ENCODE assay signal across 14 cellular contexts in the genomic region with DNA sequence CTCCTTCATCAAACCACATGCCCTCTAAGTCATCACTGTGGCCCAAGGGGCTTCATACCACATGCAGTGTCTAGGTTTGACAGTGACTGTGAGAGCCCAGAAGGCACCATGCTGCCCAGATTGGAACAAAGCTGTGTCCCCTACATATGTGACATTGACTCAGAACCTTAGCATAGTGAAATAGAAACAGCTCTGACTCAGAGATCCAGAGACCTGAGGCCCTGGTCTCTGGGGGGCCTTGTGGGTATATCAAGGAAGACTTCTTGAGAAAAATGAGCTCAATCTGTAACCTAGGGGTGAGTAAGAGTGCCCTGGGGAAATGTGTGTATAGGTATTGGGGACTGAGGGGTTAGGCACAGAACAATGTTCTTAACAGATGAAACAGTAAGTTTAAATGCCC. TPM values are rescaled to one million over a fixed set of nuclear protein-coding genes. Genes with fewer than 3 reads are reported as not detected.
A peak's percentile ranks its signal among the peaks of the same experiment; 100 is the strongest.
DNase-seq lines count a peak whose midpoint lies in the region; ATAC-seq and TF ChIP-seq lines count a peak whose summit lies in the region.
"Had no signal": no experiment of that assay in that cellular context is flagged by ENCODE, and none has a peak within 500 bp of the region (broad histone marks: within the 10 kb centered on the region; RNA-seq: fewer than 3 reads in every experiment).

No MANE protein-coding gene starts in this region.

- no peak overlapping the region for H3K14ac ChIP-seq in H9 (ENCODE audit: insufficient read depth, low read length)

- ATAC-seq in GM19023 (IDR thresholded peaks at IDR 0.05; ENCODE audit: unreplicated experiment) (peak; percentile 82), HG02798 (IDR thresholded peaks at IDR 0.05; ENCODE audit: poor library complexity, unreplicated experiment) (peak; percentile 83), HG03558 (IDR thresholded peaks at IDR 0.05; ENCODE audit: extremely low read depth, unreplicated experiment) (peak; percentile 94), mucosa of descending colon (no peak)

- no peak overlapping the region for H3K4me3 ChIP-seq in GM12865 (ENCODE audit: low read depth, low read length)
- H3K4me3 ChIP-seq in mucosa of descending colon = no peak overlapping the region
- H3K4me3 ChIP-seq: GM23248, Peyer's patch had no signal

- H3K4me1 ChIP-seq in mucosa of descending colon (ENCODE audit: low read depth) (no peaks in the 10 kb centered on the region), H9 (ENCODE audit: insufficient read depth, low read length) (peaks cover 9% of the 10 kb centered on the region; the same call in 1 of the 2 replicates)
- H3K4me1 ChIP-seq: Peyer's patch had no signal

- H2BK120ac ChIP-seq in H9 (ENCODE audit: low read depth, low read length, poor library complexity, severe bottlenecking) = no peak overlapping the region

- no peak overlapping the region for H3K4ac ChIP-seq in H9 (ENCODE audit: low read depth, low read length)

- H3T11ph ChIP-seq in H9 (ENCODE audit: low read length) = no peak overlapping the region

- no peak overlapping the region for H3K27ac Mint-ChIP-seq in H9
- H3K27ac Mint-ChIP-seq: CD14-positive monocyte had no signal

- no peaks in the 10 kb centered on the region for H3K79me2 ChIP-seq in H9 (ENCODE audit: insufficient read depth, low read length)

- H2AFZ ChIP-seq in H9 (ENCODE audit: low read length) = no peak overlapping the region
- H2AFZ ChIP-seq: GM23248 had no signal

- no peak overlapping the region for H3K18ac ChIP-seq in H9 (ENCODE audit: insufficient read length, low read depth, low read length)

- no peak overlapping the region for H2AK5ac ChIP-seq in H9 (ENCODE audit: insufficient read length, low read length)

- no peak overlapping the region for H3K9ac ChIP-seq in H9 (ENCODE audit: extremely low read depth, insufficient read length, low read length)
- H3K9ac ChIP-seq: GM23248 had no signal

- no peak overlapping the region for H4K8ac ChIP-seq in H9 (replicated peaks; ENCODE audit: insufficient read length, low read depth, low read length)

- intact Hi-C loops in mucosa of descending colon (cut with DNase I, micrococcal nuclease) = no loop called here

- peaks cover 23 to 32% of the 10 kb centered on the region in 2 experiments for H3K4me1 Mint-ChIP-seq in H9
- H3K4me1 Mint-ChIP-seq: CD14-positive monocyte; central memory CD8-positive, alpha-beta T cell had no signal

- H3K23ac ChIP-seq in H9 (ENCODE audit: insufficient read length, low read depth, low read length) = no peak overlapping the region

- no peak overlapping the region for H4K91ac ChIP-seq in H9 (ENCODE audit: insufficient read length, low read depth, low read length)

- H3K79me1 ChIP-seq in H9 (ENCODE audit: insufficient read depth, low read depth, low read length, poor library complexity, severe bottlenecking) = no peaks in the 10 kb centered on the region

- no peak overlapping the region for H2BK20ac ChIP-seq in H9 (ENCODE audit: low read depth, low read length, poor library complexity, severe bottlenecking)

- no peak overlapping the region for H2BK15ac ChIP-seq in H9 (ENCODE audit: low read depth, low read length)

- peaks cover 3% of the 10 kb centered on the region; the same call in 1 of the 2 replicates for H3K27me3 Mint-ChIP-seq in H9 (ENCODE audit: low read depth)

- H3K36me3 Mint-ChIP-seq in H9 (ENCODE audit: insufficient read depth in 1 of 3, low read depth in 3 of 3) = peaks cover 13 to 20% (median 18%) of the 10 kb centered on the region in 3 experiments
- H3K36me3 Mint-ChIP-seq: CD14-positive monocyte had no signal

- no peak overlapping the region for H3K4me3 Mint-ChIP-seq in H9
- H3K4me3 Mint-ChIP-seq: central memory CD8-positive, alpha-beta T cell had no signal

- H3K9me3 ChIP-seq in mucosa of descending colon (peaks cover 8% of the 10 kb centered on the region), H9 (ENCODE audit: control insufficient read depth, low read depth, low read length) (peaks cover 10% of the 10 kb centered on the region)

- no peak overlapping the region for H2BK12ac ChIP-seq in H9 (ENCODE audit: insufficient read length, low read depth, low read length)

- peaks cover 17 to 33% of the 10 kb centered on the region in 2 experiments for H3K9me3 Mint-ChIP-seq in H9

- H3K27me3 ChIP-seq in H9 (ENCODE audit: insufficient read depth, low read length) = no peaks in the 10 kb centered on the region
- H3K27me3 ChIP-seq: Peyer's patch had no signal

- DNase-seq in GM12865 (ENCODE audit: low read depth) (peak; percentile 47), NCI-H2029 treated with DMSO at 0.1 percent for 48 hours (lab: John Stamatoyannopoulos, UW) (no peak), mucosa of descending colon (no peak), H9 (no peak), NCI-H82 (lab: John Stamatoyannopoulos, UW) (no peak)
- DNase-seq: GM23248, NCI-H187, Peyer's patch, retina had no signal

- H3K23me2 ChIP-seq in H9 (ENCODE audit: insufficient read length, low read depth, low read length, poor library complexity, severe bottlenecking) = no peaks in the 10 kb centered on the region

- TF ChIP-seq CTCF in GM12865 (IDR thresholded peaks at IDR 0.05; ENCODE audit: insufficient read depth, low read depth, low read length, missing control alignments) (no peak), mucosa of descending colon (IDR thresholded peaks at IDR 0.05) (no peak), H9 (conservative IDR thresholded peaks at IDR 0.05) (no peak)

- H4K20me1 ChIP-seq in H9 (ENCODE audit: control insufficient read depth, insufficient read depth, insufficient read length) = no peaks in the 10 kb centered on the region

- no peaks in the 10 kb centered on the region for H3K36me3 ChIP-seq in mucosa of descending colon (ENCODE audit: low read depth)
- H3K36me3 ChIP-seq: Peyer's patch had no signal

- no peak overlapping the region for H4K5ac ChIP-seq in H9 (ENCODE audit: insufficient read length, low read depth, low read length)

- no peak overlapping the region for H3K27ac ChIP-seq in H9 (ENCODE audit: insufficient read length, low read depth, low read length)
- H3K27ac ChIP-seq: GM23248, Peyer's patch had no signal

- H3K56ac ChIP-seq in H9 (ENCODE audit: insufficient read length, low read depth, low read length) = no peak overlapping the region

- no peak overlapping the region for H2BK5ac ChIP-seq in H9 (ENCODE audit: insufficient read length, low read length)

- no peak overlapping the region for H3K4me2 ChIP-seq in H9 (ENCODE audit: insufficient read depth, insufficient read length, low read length)

RNA-seq across cellular contexts. Expression of a gene that starts 7.1 kb away (rescaled TPM):
- total RNA-seq in mucosa of descending colon = 1 to 10 TPM; 1.3 to 4.1 (median 3.4) TPM
- total RNA-seq in H9 (2021) = 21.3 and 21.8 TPM in 2 replicates
- total RNA-seq: GM23248 had no signal
